Comparison of ENCODE assay signal across 15 cellular contexts in the genomic region with DNA sequence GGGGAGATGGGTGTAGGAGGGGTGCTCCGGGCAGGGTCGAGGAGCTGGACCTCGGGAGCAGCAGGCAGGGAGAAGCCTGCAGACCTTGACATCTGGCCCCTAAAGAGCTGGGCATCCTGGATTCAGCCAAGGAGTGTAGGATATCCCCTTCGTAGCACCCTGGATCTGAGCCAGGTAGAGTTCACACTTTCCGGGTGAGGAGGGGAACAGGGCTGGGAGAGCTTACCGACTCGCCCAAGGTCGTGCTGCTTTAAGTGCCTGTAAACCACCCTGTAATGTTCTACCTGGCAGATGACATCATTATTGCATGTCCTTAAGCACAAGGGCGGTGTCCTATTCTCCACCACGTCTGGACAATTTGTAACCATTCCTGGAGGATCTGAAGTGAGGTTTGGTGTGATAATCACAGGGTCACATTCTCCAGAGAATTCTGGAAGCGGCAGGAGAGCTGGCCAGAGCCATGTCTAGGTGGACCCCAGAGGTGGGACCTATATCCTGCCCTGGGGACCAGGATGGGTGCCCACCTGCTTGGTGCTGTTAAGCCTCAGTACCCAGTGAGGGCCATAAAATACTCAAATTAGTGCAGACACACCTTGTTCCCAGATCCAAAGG. TPM values are rescaled to one million over a fixed set of nuclear protein-coding genes. Genes with fewer than 3 reads are reported as not detected.
DNase-seq lines count a peak whose midpoint lies in the region; ATAC-seq and TF ChIP-seq lines count a peak whose summit lies in the region.
"Had no signal": no experiment of that assay in that cellular context is flagged by ENCODE, and none has a peak within 500 bp of the region (broad histone marks: within the 10 kb centered on the region; RNA-seq: fewer than 3 reads in every experiment).

No MANE protein-coding gene starts in this region.

- H3K27ac ChIP-seq in HEK293 (ENCODE audit: extremely low read depth, low read depth, low read length) = no peak overlapping the region
- H3K27ac ChIP-seq: tibial artery had no signal

- CTCF ChIA-PET in HEK293 (lab: Yijun Ruan, JAX) = interaction anchor here (0.7 to 1.3 kb wide), 2 partner anchors 23 to 24 kb away, joined by 3 to 4 read pairs; no protein-coding TSS in a partner anchor

- H3K9me3 ChIP-seq in HEK293 (ENCODE audit: control insufficient read depth, insufficient read depth, low read depth, low read length) = no peaks in the 10 kb centered on the region
- H3K9me3 ChIP-seq: tibial artery had no signal

- ATAC-seq in natural killer cell (no peak), GM18909 (IDR thresholded peaks at IDR 0.05; ENCODE audit: poor library complexity, unreplicated experiment) (no peak), HG02973 (IDR thresholded peaks at IDR 0.05; ENCODE audit: unreplicated experiment) (no peak)

- H3K4me1 Mint-ChIP-seq in brain (peaks cover 17% of the 10 kb centered on the region), natural killer cell (peaks cover 28 to 41% of the 10 kb centered on the region in 2 donors)

- H3K9me3 Mint-ChIP-seq in brain (no peaks in the 10 kb centered on the region), natural killer cell (no peaks in the 10 kb centered on the region)

- H3K4me3 Mint-ChIP-seq in brain = no peak overlapping the region
- no peak overlapping the region for H3K4me3 Mint-ChIP-seq in natural killer cell

- DNase-seq in NCI-H2171 treated with DMSO at 0.1 percent for 48 hours (lab: John Stamatoyannopoulos, UW) = peak; percentile 15
- DNase-seq in NCI-H2171 (lab: John Stamatoyannopoulos, UW) = no peak
- no peak for DNase-seq in natural killer cell
- DNase-seq in NCI-H1930 (lab: John Stamatoyannopoulos, UW) = no peak
- DNase-seq: activated naive CD4-positive, alpha-beta T cell treated with anti-CD3 and anti-CD28 coated beads, Interleukin-2, amount 50 U/mL, for 16 hours; cerebellar nuclear complex; COR-L47; NCI-H1048; NCI-H774; T-helper 9 cell had no signal

- POLR2A ChIA-PET in HEK293 (lab: Yijun Ruan, JAX) = interaction anchor here (1.0 to 1.3 kb wide), 2 partner anchors 13 to 14 kb away, joined by 4 read pairs; a partner anchor contains a TSS

- peak overlapping the region; percentile 15 to 87 (median 75) for H3K27ac Mint-ChIP-seq in brain
- peak overlapping the region; percentile 70 to 86 for H3K27ac Mint-ChIP-seq in natural killer cell

- H3K36me3 Mint-ChIP-seq in brain (peaks cover 61% of the 10 kb centered on the region), natural killer cell (no peaks in the 10 kb centered on the region)

- no peak for TF ChIP-seq CTCF in HEK293 (tag by site-specific recombination; IDR thresholded peaks at IDR 0.05)
- no peak for TF ChIP-seq CTCF in brain (conservative IDR thresholded peaks at IDR 0.05)
- no peak for TF ChIP-seq CTCF in natural killer cell (IDR thresholded peaks at IDR 0.05)

- H3K27me3 Mint-ChIP-seq in brain (no peaks in the 10 kb centered on the region), natural killer cell (ENCODE audit: low read depth in 2 of 2) (peaks cover 41 to 46% of the 10 kb centered on the region in 2 donors)

- H3K4me3 ChIP-seq in HEK293 (ENCODE audit: low read depth, low read length) = no peak overlapping the region
- H3K4me3 ChIP-seq: tibial artery had no signal

- intact Hi-C loops in natural killer cell (cut with micrococcal nuclease) = loop anchor here (5.0 kb wide), 1 partner anchor 173 kb away; no protein-coding TSS in a partner anchor

- no peaks in the 10 kb centered on the region for H3K4me1 ChIP-seq in HEK293 (ENCODE audit: control insufficient read depth, insufficient read depth, low read length)
- H3K4me1 ChIP-seq: tibial artery had no signal

- peaks cover 0 to 54% of the 10 kb centered on the region in 2 experiments; a peak in 2 of 3 replicates for H3K36me3 ChIP-seq in HEK293 (ENCODE audit: control insufficient read depth in 2 of 2, insufficient read depth in 1 of 2, low read length in 2 of 2)

TF ChIP-seq in HEK293, 187 proteins besides CTCF, POLR2A, EP300 and RAD21 (continues in another document):
- TF ChIP-seq, protein P1, sequence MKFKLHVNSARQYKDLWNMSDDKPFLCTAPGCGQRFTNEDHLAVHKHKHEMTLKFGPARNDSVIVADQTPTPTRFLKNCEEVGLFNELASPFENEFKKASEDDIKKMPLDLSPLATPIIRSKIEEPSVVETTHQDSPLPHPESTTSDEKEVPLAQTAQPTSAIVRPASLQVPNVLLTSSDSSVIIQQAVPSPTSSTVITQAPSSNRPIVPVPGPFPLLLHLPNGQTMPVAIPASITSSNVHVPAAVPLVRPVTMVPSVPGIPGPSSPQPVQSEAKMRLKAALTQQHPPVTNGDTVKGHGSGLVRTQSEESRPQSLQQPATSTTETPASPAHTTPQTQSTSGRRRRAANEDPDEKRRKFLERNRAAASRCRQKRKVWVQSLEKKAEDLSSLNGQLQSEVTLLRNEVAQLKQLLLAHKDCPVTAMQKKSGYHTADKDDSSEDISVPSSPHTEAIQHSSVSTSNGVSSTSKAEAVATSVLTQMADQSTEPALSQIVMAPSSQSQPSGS (tag by site-specific recombination; IDR thresholded peaks at IDR 0.05; ENCODE audit: low read depth) = peak; percentile 91
- no peak for TF ChIP-seq ZNF544 (tag by site-specific recombination; IDR thresholded peaks at IDR 0.05)
- TF ChIP-seq, protein P2, sequence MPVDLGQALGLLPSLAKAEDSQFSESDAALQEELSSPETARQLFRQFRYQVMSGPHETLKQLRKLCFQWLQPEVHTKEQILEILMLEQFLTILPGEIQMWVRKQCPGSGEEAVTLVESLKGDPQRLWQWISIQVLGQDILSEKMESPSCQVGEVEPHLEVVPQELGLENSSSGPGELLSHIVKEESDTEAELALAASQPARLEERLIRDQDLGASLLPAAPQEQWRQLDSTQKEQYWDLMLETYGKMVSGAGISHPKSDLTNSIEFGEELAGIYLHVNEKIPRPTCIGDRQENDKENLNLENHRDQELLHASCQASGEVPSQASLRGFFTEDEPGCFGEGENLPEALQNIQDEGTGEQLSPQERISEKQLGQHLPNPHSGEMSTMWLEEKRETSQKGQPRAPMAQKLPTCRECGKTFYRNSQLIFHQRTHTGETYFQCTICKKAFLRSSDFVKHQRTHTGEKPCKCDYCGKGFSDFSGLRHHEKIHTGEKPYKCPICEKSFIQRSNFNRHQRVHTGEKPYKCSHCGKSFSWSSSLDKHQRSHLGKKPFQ (tag by site-specific recombination; IDR thresholded peaks at IDR 0.05) = peak; percentile 94
- TF ChIP-seq, protein P3, sequence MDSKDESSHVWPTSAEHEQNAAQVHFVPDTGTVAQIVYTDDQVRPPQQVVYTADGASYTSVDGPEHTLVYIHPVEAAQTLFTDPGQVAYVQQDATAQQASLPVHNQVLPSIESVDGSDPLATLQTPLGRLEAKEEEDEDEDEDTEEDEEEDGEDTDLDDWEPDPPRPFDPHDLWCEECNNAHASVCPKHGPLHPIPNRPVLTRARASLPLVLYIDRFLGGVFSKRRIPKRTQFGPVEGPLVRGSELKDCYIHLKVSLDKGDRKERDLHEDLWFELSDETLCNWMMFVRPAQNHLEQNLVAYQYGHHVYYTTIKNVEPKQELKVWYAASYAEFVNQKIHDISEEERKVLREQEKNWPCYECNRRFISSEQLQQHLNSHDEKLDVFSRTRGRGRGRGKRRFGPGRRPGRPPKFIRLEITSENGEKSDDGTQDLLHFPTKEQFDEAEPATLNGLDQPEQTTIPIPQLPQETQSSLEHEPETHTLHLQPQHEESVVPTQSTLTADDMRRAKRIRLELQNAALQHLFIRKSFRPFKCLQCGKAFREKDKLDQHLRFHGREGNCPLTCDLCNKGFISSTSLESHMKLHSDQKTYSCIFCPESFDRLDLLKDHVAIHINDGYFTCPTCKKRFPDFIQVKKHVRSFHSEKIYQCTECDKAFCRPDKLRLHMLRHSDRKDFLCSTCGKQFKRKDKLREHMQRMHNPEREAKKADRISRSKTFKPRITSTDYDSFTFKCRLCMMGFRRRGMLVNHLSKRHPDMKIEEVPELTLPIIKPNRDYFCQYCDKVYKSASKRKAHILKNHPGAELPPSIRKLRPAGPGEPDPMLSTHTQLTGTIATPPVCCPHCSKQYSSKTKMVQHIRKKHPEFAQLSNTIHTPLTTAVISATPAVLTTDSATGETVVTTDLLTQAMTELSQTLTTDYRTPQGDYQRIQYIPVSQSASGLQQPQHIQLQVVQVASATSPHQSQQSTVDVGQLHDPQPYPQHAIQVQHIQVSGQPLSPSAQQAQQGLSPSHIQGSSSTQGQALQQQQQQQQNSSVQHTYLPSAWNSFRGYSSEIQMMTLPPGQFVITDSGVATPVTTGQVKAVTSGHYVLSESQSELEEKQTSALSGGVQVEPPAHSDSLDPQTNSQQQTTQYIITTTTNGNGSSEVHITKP (tag by site-specific recombination; IDR thresholded peaks at IDR 0.05) = peak; percentile 96
- TF ChIP-seq TRIM28 (IDR thresholded peaks at IDR 0.05; ENCODE audit: borderline replicate concordance, low read length) = no peak
- TF ChIP-seq, protein P4, sequence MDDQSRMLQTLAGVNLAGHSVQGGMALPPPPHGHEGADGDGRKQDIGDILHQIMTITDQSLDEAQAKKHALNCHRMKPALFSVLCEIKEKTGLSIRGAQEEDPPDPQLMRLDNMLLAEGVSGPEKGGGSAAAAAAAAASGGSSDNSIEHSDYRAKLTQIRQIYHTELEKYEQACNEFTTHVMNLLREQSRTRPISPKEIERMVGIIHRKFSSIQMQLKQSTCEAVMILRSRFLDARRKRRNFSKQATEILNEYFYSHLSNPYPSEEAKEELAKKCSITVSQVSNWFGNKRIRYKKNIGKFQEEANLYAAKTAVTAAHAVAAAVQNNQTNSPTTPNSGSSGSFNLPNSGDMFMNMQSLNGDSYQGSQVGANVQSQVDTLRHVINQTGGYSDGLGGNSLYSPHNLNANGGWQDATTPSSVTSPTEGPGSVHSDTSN (CRISPR knock-in tag; IDR thresholded peaks at IDR 0.05) = no peak
- TF ChIP-seq KLF16 (tag by site-specific recombination; IDR thresholded peaks at IDR 0.05) = no peak
- TF ChIP-seq ZNF366 (tag by site-specific recombination; conservative IDR thresholded peaks at IDR 0.05) = peak; percentile 43
- peak; percentile 55; the same call in 1 of the 2 replicates for TF ChIP-seq ZNF629 (tag by site-specific recombination; IDR thresholded peaks at IDR 0.05)
- TF ChIP-seq, protein P5, sequence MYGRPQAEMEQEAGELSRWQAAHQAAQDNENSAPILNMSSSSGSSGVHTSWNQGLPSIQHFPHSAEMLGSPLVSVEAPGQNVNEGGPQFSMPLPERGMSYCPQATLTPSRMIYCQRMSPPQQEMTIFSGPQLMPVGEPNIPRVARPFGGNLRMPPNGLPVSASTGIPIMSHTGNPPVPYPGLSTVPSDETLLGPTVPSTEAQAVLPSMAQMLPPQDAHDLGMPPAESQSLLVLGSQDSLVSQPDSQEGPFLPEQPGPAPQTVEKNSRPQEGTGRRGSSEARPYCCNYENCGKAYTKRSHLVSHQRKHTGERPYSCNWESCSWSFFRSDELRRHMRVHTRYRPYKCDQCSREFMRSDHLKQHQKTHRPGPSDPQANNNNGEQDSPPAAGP (tag by site-specific recombination; IDR thresholded peaks at IDR 0.05) = peak; percentile 87
- TF ChIP-seq GFI1B (tag by site-specific recombination; IDR thresholded peaks at IDR 0.05) = no peak

RNA-seq across cellular contexts. Expression of a gene that starts 14.6 kb away (rescaled TPM):
- polyA plus RNA-seq in brain (ENCODE audit: insufficient read depth, low read depth, low replicate concordance) = 519 TPM
- 10 to 100 TPM in 1 of 3 donors, 1 to 10 TPM in 2; 4.7 to 36.3 (median 5.1) TPM for total RNA-seq in natural killer cell

RNA-seq across cellular contexts. Expression of a gene that starts 45.7 kb away (rescaled TPM):
- polyA plus RNA-seq in brain (ENCODE audit: insufficient read depth, low read depth, low replicate concordance) = 0.08 TPM
- total RNA-seq in natural killer cell = 1 to 10 TPM in 1 of 3 donors, under 1 TPM in 2; 0.09 to 1.1 (median 0.40) TPM
